In the genomic region with DNA sequence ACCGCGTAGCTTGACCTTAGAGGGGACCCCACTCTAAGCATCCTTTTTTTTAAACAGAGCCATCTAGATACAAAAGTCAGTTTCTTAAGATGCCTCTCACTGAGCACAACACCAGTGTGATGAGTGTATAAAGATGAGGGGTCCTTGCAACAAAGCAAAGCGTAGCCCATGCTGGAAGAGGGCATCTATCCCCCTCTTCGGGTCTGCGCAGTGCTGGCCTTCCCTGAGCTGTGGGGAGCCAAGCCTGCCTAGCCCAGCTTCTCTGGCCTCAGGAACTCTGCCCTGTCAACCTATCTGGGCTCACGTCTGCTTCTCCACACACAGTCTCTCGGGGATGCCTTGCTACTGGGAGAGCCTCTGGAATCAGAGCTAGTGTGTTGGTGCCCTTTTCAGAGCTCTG, we compare ENCODE assay signal across 30 cellular contexts.
"Had no signal": no experiment of that assay in that cellular context is flagged by ENCODE, and none has a peak within 500 bp of the region (broad histone marks: within the 10 kb centered on the region; RNA-seq: fewer than 3 reads in every experiment).

No MANE protein-coding gene starts in this region.

- H3K4me3 ChIP-seq: esophagus squamous epithelium, gastroesophageal sphincter had no signal

- H3K4me3 Mint-ChIP-seq: activated CD4-positive, alpha-beta memory T cell treated with anti-CD3 and anti-CD28 coated beads, Interleukin-2, amount 10 ng/mL, durations not matched to agents 7 days and 5 days; activated CD4-positive, alpha-beta T cell treated with anti-CD3 and anti-CD28 coated beads for 36 hours; activated CD4-positive, alpha-beta T cell treated with anti-CD3 and anti-CD28 coated beads, Interleukin-2, amount 10 ng/mL, durations not matched to agents 7 days and 5 days; activated naive CD4-positive, alpha-beta T cell treated with anti-CD3 and anti-CD28 coated beads, Interleukin-2, amount 10 ng/mL, durations not matched to agents 7 days and 5 days; activated naive CD8-positive, alpha-beta T cell treated with anti-CD3 and anti-CD28 coated beads, Interleukin-2, amount 10 ng/mL, durations not matched to agents 7 days and 5 days; activated T-cell treated with anti-CD3 and anti-CD28 coated beads, Interleukin-2, amount 50 U/mL, for 24 hours; activated T-cell treated with anti-CD3 and anti-CD28 coated beads, Interleukin-2, amount 50 U/mL, for 72 hours; central memory CD8-positive, alpha-beta T cell; effector memory CD8-positive, alpha-beta T cell had no signal

- H3K4me1 Mint-ChIP-seq: activated CD4-positive, alpha-beta T cell treated with anti-CD3 and anti-CD28 coated beads for 36 hours; activated CD4-positive, alpha-beta T cell treated with anti-CD3 and anti-CD28 coated beads, Interleukin-2, amount 10 ng/mL, durations not matched to agents 7 days and 5 days; activated naive CD4-positive, alpha-beta T cell treated with anti-CD3 and anti-CD28 coated beads, Interleukin-2, amount 10 ng/mL, durations not matched to agents 7 days and 5 days; central memory CD8-positive, alpha-beta T cell had no signal

- H3K36me3 Mint-ChIP-seq: activated naive CD4-positive, alpha-beta T cell treated with anti-CD3 and anti-CD28 coated beads, Interleukin-2, amount 10 ng/mL, durations not matched to agents 7 days and 5 days had no signal

- FAIRE-seq: astrocyte, bronchial epithelial cell, colon had no signal

- H3K27ac ChIP-seq: brain microvascular endothelial cell, esophagus squamous epithelium, gastroesophageal sphincter had no signal

- H3K9me3 Mint-ChIP-seq: activated CD4-positive, alpha-beta memory T cell treated with anti-CD3 and anti-CD28 coated beads, Interleukin-2, amount 10 ng/mL, durations not matched to agents 7 days and 5 days; activated CD4-positive, alpha-beta T cell treated with anti-CD3 and anti-CD28 coated beads, Interleukin-2, amount 10 ng/mL, durations not matched to agents 7 days and 5 days; activated naive CD4-positive, alpha-beta T cell treated with anti-CD3 and anti-CD28 coated beads, Interleukin-2, amount 10 ng/mL, durations not matched to agents 7 days and 5 days; activated naive CD4-positive, alpha-beta T cell treated with anti-CD3 and anti-CD28 coated beads, Interleukin-2, amount 50 U/mL, for 72 hours; activated naive CD8-positive, alpha-beta T cell treated with anti-CD3 and anti-CD28 coated beads, Interleukin-2, amount 10 ng/mL, durations not matched to agents 7 days and 5 days; activated T-cell treated with anti-CD3 and anti-CD28 coated beads, Interleukin-2, amount 50 U/mL, for 24 hours; activated T-cell treated with anti-CD3 and anti-CD28 coated beads, Interleukin-2, amount 50 U/mL, for 72 hours; central memory CD8-positive, alpha-beta T cell; effector memory CD8-positive, alpha-beta T cell had no signal

- H3K9me3 ChIP-seq: esophagus squamous epithelium, gastroesophageal sphincter had no signal

- H3K27ac Mint-ChIP-seq: activated CD4-positive, alpha-beta memory T cell treated with anti-CD3 and anti-CD28 coated beads, Interleukin-2, amount 10 ng/mL, durations not matched to agents 7 days and 5 days; activated CD4-positive, alpha-beta T cell treated with anti-CD3 and anti-CD28 coated beads for 36 hours; activated CD4-positive, alpha-beta T cell treated with anti-CD3 and anti-CD28 coated beads, Interleukin-2, amount 10 ng/mL, durations not matched to agents 7 days and 5 days; activated naive CD4-positive, alpha-beta T cell treated with anti-CD3 and anti-CD28 coated beads, Interleukin-2, amount 10 ng/mL, durations not matched to agents 7 days and 5 days; activated naive CD8-positive, alpha-beta T cell treated with anti-CD3 and anti-CD28 coated beads, Interleukin-2, amount 10 ng/mL, durations not matched to agents 7 days and 5 days; activated T-cell treated with anti-CD3 and anti-CD28 coated beads, Interleukin-2, amount 50 U/mL, for 24 hours; activated T-cell treated with anti-CD3 and anti-CD28 coated beads, Interleukin-2, amount 50 U/mL, for 72 hours; effector memory CD8-positive, alpha-beta T cell had no signal

- H3K27me3 ChIP-seq: brain microvascular endothelial cell, esophagus squamous epithelium, gastroesophageal sphincter had no signal

- H3K4me1 ChIP-seq: gastroesophageal sphincter had no signal

- ATAC-seq: activated CD4-positive, alpha-beta T cell treated with anti-CD3 and anti-CD28 coated beads for 36 hours; activated naive CD4-positive, alpha-beta T cell treated with anti-CD3 and anti-CD28 coated beads, Interleukin-2, amount 50 U/mL, for 72 hours; effector memory CD8-positive, alpha-beta T cell; gastroesophageal sphincter had no signal

- DNase-seq: activated CD4-positive, alpha-beta memory T cell treated with anti-CD3 and anti-CD28 coated beads, Interleukin-2, amount 10 ng/mL, durations not matched to agents 7 days and 5 days; activated CD4-positive, alpha-beta T cell treated with anti-CD3 and anti-CD28 coated beads for 36 hours; activated CD4-positive, alpha-beta T cell treated with anti-CD3 and anti-CD28 coated beads, Interleukin-2, amount 10 ng/mL, durations not matched to agents 7 days and 5 days; activated CD4-positive, alpha-beta T cell treated with anti-CD3 and anti-CD28 coated beads, Interleukin-2, amount 50 U/mL, for 4 hours; activated CD4-positive, CD25-positive, alpha-beta regulatory T cell; activated CD4-positive, CD25-positive, alpha-beta regulatory T cell treated with anti-CD3 and anti-CD28 coated beads, Interleukin-2, amount 50 U/mL, for 72 hours; activated CD8-positive, alpha-beta memory T cell treated with anti-CD3 and anti-CD28 coated beads, Interleukin-2, amount 50 U/mL, for 48 hours; activated gamma-delta T cell; activated naive CD4-positive, alpha-beta T cell; activated naive CD4-positive, alpha-beta T cell treated with anti-CD3 and anti-CD28 coated beads, Interleukin-2, amount 10 ng/mL, durations not matched to agents 7 days and 5 days; activated naive CD8-positive, alpha-beta T cell treated with anti-CD3 and anti-CD28 coated beads, Interleukin-2, amount 10 ng/mL, durations not matched to agents 7 days and 5 days; activated T-cell treated with anti-CD3 and anti-CD28 coated beads for 4 hours; activated T-cell treated with anti-CD3 and anti-CD28 coated beads, Interleukin-2, amount 50 U/mL, for 24 hours; activated T-cell treated with anti-CD3 and anti-CD28 coated beads, Interleukin-2, amount 50 U/mL, for 72 hours; brain microvascular endothelial cell; cortex of kidney; dermis blood vessel endothelial cell; effector CD4-positive, alpha-beta T cell; effector memory CD8-positive, alpha-beta T cell; erythroblast; esophagus squamous epithelium; foreskin melanocyte; head of caudate nucleus; T-helper 2 cell had no signal

- H3K27me3 Mint-ChIP-seq: activated CD4-positive, alpha-beta memory T cell treated with anti-CD3 and anti-CD28 coated beads, Interleukin-2, amount 10 ng/mL, durations not matched to agents 7 days and 5 days; activated CD4-positive, alpha-beta T cell treated with anti-CD3 and anti-CD28 coated beads for 36 hours; activated CD4-positive, alpha-beta T cell treated with anti-CD3 and anti-CD28 coated beads, Interleukin-2, amount 10 ng/mL, durations not matched to agents 7 days and 5 days; activated naive CD4-positive, alpha-beta T cell treated with anti-CD3 and anti-CD28 coated beads, Interleukin-2, amount 10 ng/mL, durations not matched to agents 7 days and 5 days; activated naive CD8-positive, alpha-beta T cell treated with anti-CD3 and anti-CD28 coated beads, Interleukin-2, amount 10 ng/mL, durations not matched to agents 7 days and 5 days; activated T-cell treated with anti-CD3 and anti-CD28 coated beads, Interleukin-2, amount 50 U/mL, for 24 hours; central memory CD8-positive, alpha-beta T cell; effector memory CD8-positive, alpha-beta T cell had no signal
